In genomic region chr11:78379039-78379670, GRCh38 we compare ENCODE assay signal across 11 cellular contexts.
DNase-seq lines count a peak whose midpoint lies in the region; TF ChIP-seq lines count a peak whose summit lies in the region.
"Had no signal": no experiment of that assay in that cellular context is flagged by ENCODE, and none has a peak within 500 bp of the region (broad histone marks: within the 10 kb centered on the region; RNA-seq: fewer than 3 reads in every experiment).

No MANE protein-coding gene starts in this region.

- H3K9me3 ChIP-seq in KOPT-K1 (ENCODE audit: insufficient read depth, low read length, poor library complexity, severe bottlenecking): peaks cover 21% of the 10 kb centered on the region
- H3K9me3 ChIP-seq in tibial artery: no peaks in the 10 kb centered on the region

- no peak for TF ChIP-seq CTCF in tibial artery (IDR thresholded peaks at IDR 0.05)

- H3K27ac ChIP-seq in KOPT-K1 (ENCODE audit: low read depth, low read length, poor library complexity, severe bottlenecking): peak overlapping the region; percentile 61
- no peak overlapping the region for H3K27ac ChIP-seq in tibial artery
- H3K27ac ChIP-seq: 22Rv1, RWPE1 had no signal

- H3K36me3 ChIP-seq in KOPT-K1 (ENCODE audit: insufficient read depth, low read length) (peaks cover 15% of the 10 kb centered on the region), tibial artery (peaks cover 0 to 6% (median 0%) of the 10 kb centered on the region in 3 donors)

- in situ Hi-C loops in ACHN (cut with HindIII; ENCODE audit: low pct_ligation_motif_present, low pct_unique_long_range_greater_than_20kb, low sequenced_read_pairs): no loop called here

- no peak overlapping the region for H3K4me3 ChIP-seq in tibial artery

- intact Hi-C loops in tibial artery (cut with DNase I; ENCODE audit: low total_unique reads): no loop called here

- no peaks in the 10 kb centered on the region for H3K27me3 ChIP-seq in tibial artery

- peaks cover 0 to 28% (median 1%) of the 10 kb centered on the region in 4 donors for H3K4me1 ChIP-seq in tibial artery

- DNase-seq in DMS53 (lab: John Stamatoyannopoulos, UW): peak; percentile 43
- no peak for DNase-seq in DMS53 treated with DMSO at 0.1 percent for 48 hours (lab: John Stamatoyannopoulos, UW; ENCODE audit: unreplicated experiment)
- peak; percentile 30 for DNase-seq in amniotic epithelial cell (ENCODE audit: low read depth)
- peak; percentile 63 for DNase-seq in pons (ENCODE audit: low spot score)
- no peak for DNase-seq in NCI-H69 (lab: John Stamatoyannopoulos, UW)
- DNase-seq in ACHN: no peak
- DNase-seq in tibial artery: no peak
- DNase-seq: activated CD4-positive, CD25-positive, alpha-beta regulatory T cell had no signal

Comparison
In these comparisons a context has a peak if more than half of its experiments do, and no peak if none do; other contexts are left out.
1. DNase-seq: peak in DMS53 (single experiment), amniotic epithelial cell (single experiment) and pons (single experiment); none in DMS53 treated with DMSO at 0.1 percent for 48 hours (single experiment), NCI-H69 (single experiment), ACHN (single experiment) and tibial artery (0 of 2).